Comparison of ENCODE assay signal across 27 cellular contexts in genomic region chr7:8212638-8213037, GRCh38. TPM values are rescaled to one million over a fixed set of nuclear protein-coding genes. Genes with fewer than 3 reads are reported as not detected.
DNase-seq lines count a peak whose midpoint lies in the region; ATAC-seq and TF ChIP-seq lines count a peak whose summit lies in the region.
"Had no signal": no experiment of that assay in that cellular context is flagged by ENCODE, and none has a peak within 500 bp of the region (broad histone marks: within the 10 kb centered on the region; RNA-seq: fewer than 3 reads in every experiment).

No MANE protein-coding gene starts in this region.

- H4K91ac ChIP-seq in neuronal stem cell (ENCODE audit: low read depth, low read length, poor library complexity), result no peak overlapping the region

- H3K23ac ChIP-seq in neuronal stem cell (ENCODE audit: low read depth, low read length, poor library complexity), result no peak overlapping the region

- H3K36me3 ChIP-seq in neuronal stem cell (replicated peaks in 1 of 2; ENCODE audit: control insufficient read depth in 2 of 2, insufficient read depth in 2 of 2, low read length in 2 of 2), result no peaks in the 10 kb centered on the region
- H3K36me3 ChIP-seq: gastrocnemius medialis, transverse colon had no signal

- H4K8ac ChIP-seq in neuronal stem cell (ENCODE audit: low read depth, low read length), result no peak overlapping the region

- H3K79me1 ChIP-seq in neuronal stem cell (ENCODE audit: low read depth, low read length), result no peaks in the 10 kb centered on the region

- DNase-seq in NCI-H2227 treated with DMSO at 0.1 percent for 48 hours (lab: John Stamatoyannopoulos, UW) (peak; percentile 25), NCI-H2227 (lab: John Stamatoyannopoulos, UW; ENCODE audit: unreplicated experiment) (no peak), NCI-H146 treated with DMSO at 0.1 percent for 48 hours (lab: John Stamatoyannopoulos, UW; ENCODE audit: unreplicated experiment) (peak; percentile 27), neuronal stem cell (ENCODE audit: low spot score) (no peak)
- DNase-seq: activated CD4-positive, alpha-beta T cell treated with anti-CD3 and anti-CD28 coated beads for 4 hours; activated effector memory CD4-positive, alpha-beta T cell treated with anti-CD3 and anti-CD28 coated beads, Interleukin-2, amount 50 U/mL, for 16 hours; activated naive CD8-positive, alpha-beta T cell treated with anti-CD3 and anti-CD28 coated beads, Interleukin-2, amount 10 ng/mL, durations not matched to agents 7 days and 5 days; activated T-cell treated with anti-CD3 and anti-CD28 coated beads for 4 hours; CD4-positive, alpha-beta T cell; gastrocnemius medialis; hippocampal formation; IMR-90; left colon; naive B cell; NCI-H2107; NCI-H748 treated with DMSO at 0.1 percent for 48 hours; occipital lobe; psoas muscle; SK-N-SH; stimulated activated CD8-positive, alpha-beta memory T cell treated with anti-CD3 and anti-CD28 coated beads, Interleukin-4, amount 100 ng/mL, for 48 hours; stomach; transverse colon had no signal

- H3K18ac ChIP-seq in neuronal stem cell (ENCODE audit: low read length), result peak overlapping the region; percentile 15

- no peak overlapping the region for H3K4me3 ChIP-seq in neuronal stem cell (ENCODE audit: low read length in 2 of 2)
- H3K4me3 ChIP-seq: dorsolateral prefrontal cortex, gastrocnemius medialis, psoas muscle, stomach, transverse colon had no signal

- H3K9me3 ChIP-seq in neuronal stem cell (replicated peaks in 1 of 2; ENCODE audit: control insufficient read depth in 2 of 2, insufficient read depth in 1 of 2, low read depth in 1 of 2, low read length in 2 of 2), result no peaks in the 10 kb centered on the region
- H3K9me3 ChIP-seq: gastrocnemius medialis, psoas muscle, SK-N-SH, stomach, transverse colon had no signal

- no peak overlapping the region for H2BK5ac ChIP-seq in neuronal stem cell (ENCODE audit: low read length)

- no CpG with 5 or more reads among the region's 5 CpGs for WGBS in neuronal stem cell (ENCODE audit: extremely low coverage in 2 of 2, insufficient read length in 2 of 2, insufficient replicate concordance in 1 of 2), 2 donors

- no peaks in the 10 kb centered on the region for H3K27me3 ChIP-seq in neuronal stem cell (ENCODE audit: control insufficient read depth in 3 of 3, insufficient read depth in 3 of 3, low read depth in 1 of 3, low read length in 3 of 3)
- H3K27me3 ChIP-seq: dorsolateral prefrontal cortex, gastrocnemius medialis, stomach, transverse colon had no signal

- H3K14ac ChIP-seq in neuronal stem cell (ENCODE audit: low read length), result no peak overlapping the region

- H2AK5ac ChIP-seq in neuronal stem cell (ENCODE audit: low read depth, low read length), result no peak overlapping the region

- H2BK12ac ChIP-seq in neuronal stem cell (ENCODE audit: low read length), result no peak overlapping the region

- no peak overlapping the region for H3K4ac ChIP-seq in neuronal stem cell (ENCODE audit: low read length)

- H2BK15ac ChIP-seq in neuronal stem cell (ENCODE audit: low read length), result no peak overlapping the region

- TF ChIP-seq CTCF in VCaP (conservative IDR thresholded peaks at IDR 0.05), result no peak

- H2BK120ac ChIP-seq in neuronal stem cell (ENCODE audit: low read depth, low read length), result no peak overlapping the region

- H3K4me1 ChIP-seq in neuronal stem cell (ENCODE audit: control insufficient read depth in 2 of 2, insufficient read depth in 1 of 2, low read depth in 1 of 2, low read length in 2 of 2), result peaks cover 23 to 53% of the 10 kb centered on the region in 2 donors

- no peak overlapping the region for H2AFZ ChIP-seq in neuronal stem cell (ENCODE audit: low read length)

- no peak overlapping the region for H3K9ac ChIP-seq in neuronal stem cell (ENCODE audit: low read depth, low read length, poor library complexity)
- H3K9ac ChIP-seq: SK-N-SH had no signal

- H3K27ac ChIP-seq in VCaP (peak overlapping the region; percentile 61), neuronal stem cell (replicated peaks; ENCODE audit: low read length) (no peak overlapping the region)
- H3K27ac ChIP-seq: transverse colon had no signal

- ATAC-seq in GM18873 (IDR thresholded peaks at IDR 0.05; ENCODE audit: low FRiP score, unreplicated experiment), result no peak
- ATAC-seq in GM21423 (IDR thresholded peaks at IDR 0.05; ENCODE audit: unreplicated experiment), result no peak
- no peak for ATAC-seq in HG03025 (IDR thresholded peaks at IDR 0.05; ENCODE audit: low FRiP score, unreplicated experiment)
- ATAC-seq: gastrocnemius medialis, left colon had no signal

- no peak overlapping the region for H3K4me2 ChIP-seq in neuronal stem cell (ENCODE audit: insufficient read depth, low read length, poor library complexity, severe bottlenecking)
- H3K4me2 ChIP-seq: SK-N-SH had no signal

RNA-seq across cellular contexts. Expression of gene ICA1, which starts 49.3 kb away (rescaled TPM):
- 6.6 TPM for polyA plus RNA-seq in neuronal stem cell (2013, experiment 1 of 2)
- polyA plus RNA-seq in neuronal stem cell (2013, experiment 2 of 2), result 7.8 TPM
- polyA plus RNA-seq: IMR-90 had no signal

Comparison
In these comparisons a context has a peak if more than half of its experiments do, and no peak if none do; other contexts are left out.
1. DNase-seq: peak in NCI-H2227 treated with DMSO at 0.1 percent for 48 hours (single experiment) and NCI-H146 treated with DMSO at 0.1 percent for 48 hours (single experiment); none in NCI-H2227 (single experiment) and neuronal stem cell (single experiment).